ENCODE assay signal across 8 cellular contexts in genomic region chr9:122930933-122931850, GRCh38. TPM values are rescaled to one million over a fixed set of nuclear protein-coding genes. Genes with fewer than 3 reads are reported as not detected.
DNase-seq lines count a peak whose midpoint lies in the region; ATAC-seq, FAIRE-seq and TF ChIP-seq lines count a peak whose summit lies in the region.

Gene ZBTB26 (minus strand): TSS chr9:122931512. CDS start chr9:122919934, 11,578 bp downstream.

- no peaks in the 10 kb centered on the region for H3K36me3 ChIP-seq in keratinocyte (ENCODE audit: control insufficient read depth in 2 of 2, extremely low read depth in 1 of 2, insufficient read depth in 2 of 2, low read length in 2 of 2)

- no peak within 1 kb of the TSS for H3K4me3 Mint-ChIP-seq in activated B cell treated with CpG ODN at 0.5 μM for 24 hours

- POLR2A ChIA-PET in activated B cell treated with CpG ODN at 0.5 μM for 24 hours (lab: Charles Lee) = interaction anchor here (0.5 to 6.2 kb wide), 14 partner anchors 10 to 428 kb away, joined by 3 to 96 read pairs (median 4); partner anchors contain the start of genes PDCL, RABGAP1, RC3H2 and ZBTB6

- H3K27me3 Mint-ChIP-seq in activated B cell treated with CpG ODN at 0.5 μM for 24 hours = no peaks in the 10 kb centered on the region

- peak within 1 kb of the TSS; percentile 82 for H2AFZ ChIP-seq in keratinocyte (ENCODE audit: control insufficient read depth, low read length)

- no peaks in the 10 kb centered on the region for H3K9me1 ChIP-seq in keratinocyte (ENCODE audit: control insufficient read depth, extremely low read depth, insufficient read depth, low read length)

- ATAC-seq in GM19023 (IDR thresholded peaks at IDR 0.05; ENCODE audit: unreplicated experiment) = peak; percentile 98
- peak; percentile 96 for ATAC-seq in HG03196 (IDR thresholded peaks at IDR 0.05; ENCODE audit: unreplicated experiment)
- ATAC-seq in activated B cell treated with CpG ODN at 0.5 μM for 24 hours (ENCODE audit: low read depth) = peak; percentile 98

- H4K20me1 ChIP-seq in keratinocyte (ENCODE audit: control insufficient read depth, extremely low read depth, insufficient read depth, low read length) = no peaks in the 10 kb centered on the region

- peaks cover 3% of the 10 kb centered on the region for H3K36me3 Mint-ChIP-seq in activated B cell treated with CpG ODN at 0.5 μM for 24 hours (ENCODE audit: low read depth)

- TF ChIP-seq CTCF in AG09309 (IDR thresholded peaks at IDR 0.05; ENCODE audit: control insufficient read depth, insufficient read depth, low read depth, low read length, missing control alignments) (no peak), activated B cell treated with CpG ODN at 0.5 μM for 24 hours (IDR thresholded peaks at IDR 0.05) (no peak), keratinocyte (optimal IDR thresholded peaks at IDR 0.05 in 1 of 3, IDR thresholded peaks at IDR 0.05 in 1 of 3, conservative IDR thresholded peaks at IDR 0.05 in 1 of 3; ENCODE audit: extremely low read depth in 1 of 3, insufficient read depth in 2 of 3, low read length in 3 of 3) (no peak)

- dilution Hi-C loops in keratinocyte (cut with MboI; ENCODE audit: extremely low pct_ligation_motif_present, low sequenced_read_pairs) = no loop called here

- H3K9me3 Mint-ChIP-seq in activated B cell treated with CpG ODN at 0.5 μM for 24 hours = no peaks in the 10 kb centered on the region

- CTCF ChIA-PET in activated B cell treated with CpG ODN at 0.5 μM for 24 hours (lab: Charles Lee) = interaction anchor here (1.0 to 1.3 kb wide), 3 partner anchors 10 to 60 kb away, joined by 3 to 5 read pairs (median 3); no protein-coding TSS in a partner anchor

- intact Hi-C loops in activated B cell treated with CpG ODN at 0.5 μM for 24 hours (cut with micrococcal nuclease) = loop anchor here (1.0 kb wide), 3 partner anchors 9 to 26 kb away; partner anchors contain the start of genes RC3H2 and ZBTB6

- no peaks in the 10 kb centered on the region for H3K27me3 ChIP-seq in keratinocyte (ENCODE audit: control insufficient read depth, extremely low read depth, insufficient read depth, low read length)

- peak within 1 kb of the TSS; percentile 80 for H3K27ac ChIP-seq in keratinocyte (ENCODE audit: control insufficient read depth, insufficient read depth, low read length)

- H3K4me2 ChIP-seq in keratinocyte (ENCODE audit: control insufficient read depth, extremely low read depth, insufficient read depth, low read depth, low read length) = peak within 1 kb of the TSS; percentile 86

- peaks cover 71% of the 10 kb centered on the region for H3K79me2 ChIP-seq in keratinocyte (ENCODE audit: control insufficient read depth, insufficient read depth, low read length)

- H3K9ac ChIP-seq in keratinocyte (ENCODE audit: control insufficient read depth, extremely low read depth, insufficient read depth, low read length) = peak within 1 kb of the TSS; percentile 84

- peaks cover 12% of the 10 kb centered on the region for H3K4me1 ChIP-seq in keratinocyte (ENCODE audit: control insufficient read depth, extremely low read depth, insufficient read depth, low read length)

- DNase-seq in AG09309 (ENCODE audit: low read depth) (peak; percentile 72), NCI-H226 (peak; percentile 96), activated B cell treated with CpG ODN at 0.5 μM for 24 hours (peak; percentile 80), keratinocyte (ENCODE audit: low read depth, low spot score) (peak; percentile 61)
- DNase-seq in central memory CD4-positive, alpha-beta T cell = peak; percentile 84
- DNase-seq in stimulated activated CD4-positive, alpha-beta T cell treated with anti-CD3 and anti-CD28 coated beads, Interleukin-15, amount 100 ng/mL, for 1 hour (ENCODE audit: low read depth in 1 of 2, low spot score in 1 of 2) = peak; percentile 73 to 80

- peak within 1 kb of the TSS; percentile 90 for H3K27ac Mint-ChIP-seq in activated B cell treated with CpG ODN at 0.5 μM for 24 hours

- peak; percentile 65 for FAIRE-seq in keratinocyte (lab: Jason Lieb, UNC)

- no peaks in the 10 kb centered on the region for H3K9me3 ChIP-seq in keratinocyte (ENCODE audit: control insufficient read depth, low read depth, low read length)

- peaks cover 22% of the 10 kb centered on the region for H3K4me1 Mint-ChIP-seq in activated B cell treated with CpG ODN at 0.5 μM for 24 hours

- H3K4me3 ChIP-seq in AG09309 (ENCODE audit: control insufficient read depth, low read depth, low read length) (peak within 1 kb of the TSS; percentile 86), keratinocyte (ENCODE audit: control insufficient read depth in 2 of 3, extremely low read depth in 1 of 3, insufficient read depth in 2 of 3, low read depth in 1 of 3, low read length in 3 of 3) (peak within 1 kb of the TSS; percentile 96 to 99 (median 96))

RNA-seq across cellular contexts. Expression of gene ZBTB26, which starts in this region (rescaled TPM):
- total RNA-seq in activated B cell treated with CpG ODN at 0.5 μM for 24 hours = 9.7 and 11.9 TPM in 2 replicates
- 2.4 to 4.1 TPM (median 2.7 TPM) in 3 replicates for polyA plus RNA-seq in keratinocyte
- 0.65 TPM for polyA plus RNA-seq in keratinocyte (2011; ENCODE audit: low read depth)
- 1.1 and 2.2 TPM in 2 replicates for polyA plus RNA-seq in keratinocyte (2011; cell fraction: cytosol; rRNA removed)
- 6.1 and 7.3 TPM in 2 replicates for polyA plus RNA-seq in keratinocyte (2011; cell fraction: nucleus; rRNA removed)
- 1.4 and 1.5 TPM in 2 replicates for polyA plus RNA-seq in keratinocyte (2012; ENCODE audit: low replicate concordance)
- 0.26 to 3.8 TPM (median 2.4 TPM) in 3 replicates for polyA minus RNA-seq in keratinocyte
- 0.77 TPM for polyA minus RNA-seq in keratinocyte (2011; cell fraction: cytosol; rRNA and poly(A)+ RNA removed)
- 2.1 and 3.3 TPM in 2 replicates for polyA minus RNA-seq in keratinocyte (2011; cell fraction: nucleus; rRNA and poly(A)+ RNA removed)

Comparison
In these comparisons a context has a peak if more than half of its experiments do, and no peak if none do; other contexts are left out.
1. Peak in every context shown above with its lines: DNase-seq, ATAC-seq, H3K4me3 ChIP-seq and H3K27ac ChIP-seq.